10 cellular contexts compared by ENCODE assay signal in genomic region chr2:215137741-215138340, GRCh38. TPM values are rescaled to one million over a fixed set of nuclear protein-coding genes. Genes with fewer than 3 reads are reported as not detected.
DNase-seq lines count a peak whose midpoint lies in the region; ATAC-seq and TF ChIP-seq lines count a peak whose summit lies in the region.
"Had no signal": no experiment of that assay in that cellular context is flagged by ENCODE, and none has a peak within 500 bp of the region (broad histone marks: within the 10 kb centered on the region; RNA-seq: fewer than 3 reads in every experiment).

No MANE protein-coding gene starts in this region.

- peaks cover 19% of the 10 kb centered on the region for H3K27me3 Mint-ChIP-seq in activated T-cell treated with anti-CD3 and anti-CD28 coated beads, Interleukin-2, amount 50 U/mL, for 72 hours (ENCODE audit: low read depth)

- peak overlapping the region in 1 of 2 donors; percentile 22 for H3K4me3 Mint-ChIP-seq in activated T-cell treated with anti-CD3 and anti-CD28 coated beads, Interleukin-2, amount 50 U/mL, for 72 hours

- intact Hi-C loops in heart left ventricle (cut with DNase I) = no loop called here

- H3K27me3 ChIP-seq in fibroblast of lung (ENCODE audit: control insufficient read depth, insufficient read depth, low read length) = no peaks in the 10 kb centered on the region
- H3K27me3 ChIP-seq in heart left ventricle = peaks cover 0 to 3% (median 0%) of the 10 kb centered on the region in 9 donors

- no peak for TF ChIP-seq CTCF in fibroblast of lung (conservative IDR thresholded peaks at IDR 0.05 in 1 of 2, IDR thresholded peaks at IDR 0.05 in 1 of 2; ENCODE audit: low read depth in 1 of 2, low read length in 2 of 2)
- TF ChIP-seq CTCF in heart left ventricle (IDR thresholded peaks at IDR 0.05) = no peak

- no peaks in the 10 kb centered on the region for H4K20me1 ChIP-seq in fibroblast of lung (ENCODE audit: control insufficient read depth, extremely low read depth, insufficient read depth, low read length)

- 67 to 72% (median 70%) methylated on average over 6 of the region's 6 CpGs for WGBS in heart left ventricle, 4 donors

- peaks cover 18% of the 10 kb centered on the region for H3K4me1 Mint-ChIP-seq in activated T-cell treated with anti-CD3 and anti-CD28 coated beads, Interleukin-2, amount 50 U/mL, for 72 hours (ENCODE audit: low read depth)

- H3K9me3 ChIP-seq in fibroblast of lung (ENCODE audit: control insufficient read depth, insufficient read depth, low read depth, low read length) (no peaks in the 10 kb centered on the region), heart left ventricle (peaks cover 0 to 8% (median 1%) of the 10 kb centered on the region in 12 donors)
- H3K9me3 ChIP-seq: lower lobe of right lung had no signal

- H2AFZ ChIP-seq in fibroblast of lung (ENCODE audit: low read length) = no peak overlapping the region

- no peak overlapping the region for H3K4me2 ChIP-seq in fibroblast of lung (ENCODE audit: extremely low read depth, insufficient read depth, low read length)

- TF ChIP-seq POLR2A in heart left ventricle (IDR thresholded peaks at IDR 0.05) = no peak

- peaks cover 1 to 2% of the 10 kb centered on the region in 2 donors for H3K9me3 Mint-ChIP-seq in activated T-cell treated with anti-CD3 and anti-CD28 coated beads, Interleukin-2, amount 50 U/mL, for 72 hours

- no peak overlapping the region for H3K27ac ChIP-seq in fibroblast of lung (ENCODE audit: insufficient read depth, low read length)
- no peak overlapping the region for H3K27ac ChIP-seq in heart left ventricle
- H3K27ac ChIP-seq: HL-60, lower lobe of right lung had no signal

- peak overlapping the region; percentile 35 for H3K27ac Mint-ChIP-seq in activated T-cell treated with anti-CD3 and anti-CD28 coated beads, Interleukin-2, amount 50 U/mL, for 72 hours

- no peak overlapping the region for H3K9ac ChIP-seq in fibroblast of lung (ENCODE audit: insufficient read depth, low read length)

- no peaks in the 10 kb centered on the region for H3K36me3 Mint-ChIP-seq in activated T-cell treated with anti-CD3 and anti-CD28 coated beads, Interleukin-2, amount 50 U/mL, for 72 hours (ENCODE audit: insufficient read depth in 2 of 2)

- H3K36me3 ChIP-seq in fibroblast of lung (ENCODE audit: control insufficient read depth, insufficient read depth, low read length) (no peaks in the 10 kb centered on the region), heart left ventricle (no peaks in the 10 kb centered on the region)
- H3K36me3 ChIP-seq: lower lobe of right lung had no signal

- H3K4me1 ChIP-seq in fibroblast of lung (ENCODE audit: control insufficient read depth, extremely low read depth, insufficient read depth, low read length) (no peaks in the 10 kb centered on the region), heart left ventricle (no peaks in the 10 kb centered on the region)
- H3K4me1 ChIP-seq: lower lobe of right lung had no signal

- H3K79me2 ChIP-seq in fibroblast of lung (ENCODE audit: control insufficient read depth, insufficient read depth, low read length) = no peaks in the 10 kb centered on the region

- ATAC-seq in activated T-cell treated with anti-CD3 and anti-CD28 coated beads, Interleukin-2, amount 50 U/mL, for 72 hours (replicated peaks in 1 of 2) = no peak
- ATAC-seq in heart left ventricle = no peak

- H3K4me3 ChIP-seq in fibroblast of lung (replicated peaks in 1 of 4; ENCODE audit: control extremely low read depth in 1 of 4, insufficient read depth in 1 of 4, low read depth in 3 of 4, low read length in 4 of 4) = no peak overlapping the region
- no peak overlapping the region for H3K4me3 ChIP-seq in heart left ventricle
- H3K4me3 ChIP-seq: lower lobe of right lung had no signal

- no peak for DNase-seq in activated T-cell treated with anti-CD3 and anti-CD28 coated beads, Interleukin-2, amount 50 U/mL, for 72 hours
- DNase-seq in activated T-cell treated with anti-CD3 and anti-CD28 coated beads, Interleukin-2, amount 50 U/mL, for 48 hours = no peak
- DNase-seq in NCI-H446 treated with DMSO at 0.1 percent for 48 hours (lab: John Stamatoyannopoulos, UW) (peak; percentile 61), fibroblast of lung (ENCODE audit: low read depth in 2 of 2) (peak; percentile 67 to 70), DMS79 (lab: John Stamatoyannopoulos, UW) (no peak), heart left ventricle (no peak), NCI-H2029 (lab: John Stamatoyannopoulos, UW) (no peak)
- DNase-seq in activated CD4-positive, alpha-beta T cell treated with anti-CD3 and anti-CD28 coated beads for 48 hours = no peak
- DNase-seq: lower lobe of right lung had no signal

RNA-seq across cellular contexts. Expression of gene ABCA12, which starts 0.6 kb away (rescaled TPM):
- under 1 TPM in 1 of 2 donors, not detected in 1; 0.02 TPM for total RNA-seq in activated T-cell treated with anti-CD3 and anti-CD28 coated beads, Interleukin-2, amount 50 U/mL, for 72 hours
- total RNA-seq in fibroblast of lung = under 0.01 TPM in 2 replicates
- 0.01 and 0.02 TPM in 2 replicates for polyA plus RNA-seq in fibroblast of lung
- 0.01 TPM in 1 of 2 replicates, not detected in the other for polyA plus RNA-seq in fibroblast of lung (2012)
- not detected in 2 replicates for polyA minus RNA-seq in fibroblast of lung (ENCODE audit: low replicate concordance)
- total RNA-seq in heart left ventricle = under 1 TPM in 1 of 9 donors, not detected in 8; 0.02 TPM
- polyA plus RNA-seq in heart left ventricle = not detected
- total RNA-seq: lower lobe of right lung had no signal

Comparison
In these comparisons a context has a peak if more than half of its experiments do, and no peak if none do; other contexts are left out.
1. DNase-seq: peak in NCI-H446 treated with DMSO at 0.1 percent for 48 hours (single experiment) and fibroblast of lung (2 of 2); none in activated T-cell treated with anti-CD3 and anti-CD28 coated beads, Interleukin-2, amount 50 U/mL, for 72 hours (0 of 2), activated T-cell treated with anti-CD3 and anti-CD28 coated beads, Interleukin-2, amount 50 U/mL, for 48 hours (0 of 2), activated CD4-positive, alpha-beta T cell treated with anti-CD3 and anti-CD28 coated beads for 48 hours (single experiment), DMS79 (single experiment), heart left ventricle (0 of 5) and NCI-H2029 (single experiment).